Comparison of ENCODE assay signal across 16 cellular contexts in genomic region chr9:134783699-134784039, GRCh38.
A peak's percentile ranks its signal among the peaks of the same experiment; 100 is the strongest.
DNase-seq lines count a peak whose midpoint lies in the region; ATAC-seq and TF ChIP-seq lines count a peak whose summit lies in the region.
"Had no signal": no experiment of that assay in that cellular context is flagged by ENCODE, and none has a peak within 500 bp of the region (broad histone marks: within the 10 kb centered on the region; RNA-seq: fewer than 3 reads in every experiment).

No MANE protein-coding gene starts in this region.

- ATAC-seq in psoas muscle (peak in 2 of 4 donors; percentile 25 to 50), HG02610 (IDR thresholded peaks at IDR 0.05; ENCODE audit: unreplicated experiment) (no peak)
- ATAC-seq: activated T-cell treated with anti-CD3 and anti-CD28 coated beads, Interleukin-2, amount 50 U/mL, for 4 hours; Panc1 had no signal

- H4K20me1 ChIP-seq in BLaER1: peaks cover 71% of the 10 kb centered on the region

- peaks cover 68% of the 10 kb centered on the region for H3K4me1 ChIP-seq in BLaER1
- H3K4me1 ChIP-seq in NT2/D1 (ENCODE audit: insufficient read depth, insufficient read length): peaks cover 24% of the 10 kb centered on the region
- H3K4me1 ChIP-seq in psoas muscle: no peaks in the 10 kb centered on the region

- H3K9ac ChIP-seq in BLaER1 (no peak overlapping the region; the same call in 1 of the 2 replicates), NT2/D1 (ENCODE audit: insufficient read length, low read depth) (peak overlapping the region; percentile 42)

- no peak overlapping the region for H3K4me3 ChIP-seq in BLaER1
- no peak overlapping the region for H3K4me3 ChIP-seq in NT2/D1 (ENCODE audit: insufficient read length, low read depth)
- H3K4me3 ChIP-seq in fibroblast of pulmonary artery (replicated peaks; ENCODE audit: low read depth, low read length): no peak overlapping the region
- no peak overlapping the region for H3K4me3 ChIP-seq in psoas muscle

- H3K27ac ChIP-seq in BLaER1 (no peak overlapping the region), psoas muscle (no peak overlapping the region)

- H3K9me3 ChIP-seq in BLaER1: no peaks in the 10 kb centered on the region
- no peaks in the 10 kb centered on the region for H3K9me3 ChIP-seq in NT2/D1 (ENCODE audit: insufficient read depth, low read length)
- H3K9me3 ChIP-seq in psoas muscle: no peaks in the 10 kb centered on the region

- DNase-seq in NT2/D1 (ENCODE audit: low read depth, low spot score) (no peak), fibroblast of pulmonary artery (ENCODE audit: low read depth) (peak; percentile 40), psoas muscle (peak; percentile 61 to 77), NCI-H1092 treated with DMSO at 0.1 percent for 48 hours (lab: John Stamatoyannopoulos, UW) (no peak), RKO (ENCODE audit: low spot score) (no peak)
- DNase-seq in stimulated activated CD4-positive, alpha-beta T cell treated with anti-CD3 and anti-CD28 coated beads, Interleukin-2, amount 100 ng/mL, for 48 hours: no peak
- DNase-seq: activated CD4-positive, alpha-beta T cell treated with anti-CD3 and anti-CD28 coated beads, Interleukin-2, amount 50 U/mL, for 4 hours; activated T-cell treated with anti-CD3 and anti-CD28 coated beads, Interleukin-2, amount 50 U/mL, for 4 hours; GDM1; GOT3; naive B cell; NCI-H1930; NCI-H510A treated with DMSO at 0.1 percent for 48 hours had no signal

- TF ChIP-seq CTCF in fibroblast of pulmonary artery (IDR thresholded peaks at IDR 0.05; ENCODE audit: low read length, missing control alignments) (no peak), psoas muscle (IDR thresholded peaks at IDR 0.05) (no peak)

- intact Hi-C loops in psoas muscle (cut with DNase I): loop anchor here in 1 of 2 donors (10.0 kb wide), 1 partner anchor 201 kb away; no protein-coding TSS in a partner anchor

- H3K27me3 ChIP-seq in BLaER1 (peaks cover 5% of the 10 kb centered on the region; the same call in 1 of the 2 replicates), NT2/D1 (ENCODE audit: insufficient read depth, insufficient read length) (no peaks in the 10 kb centered on the region), psoas muscle (ENCODE audit: insufficient read depth in 3 of 3, low read length in 2 of 3) (peaks cover 0 to 26% (median 15%) of the 10 kb centered on the region in 3 donors)

- 54 to 80% (median 74%) methylated on average over 12 of the region's 12 CpGs for WGBS in psoas muscle, 3 donors

- H3K36me3 ChIP-seq in BLaER1: peaks cover 59% of the 10 kb centered on the region
- peaks cover 81% of the 10 kb centered on the region for H3K36me3 ChIP-seq in NT2/D1 (ENCODE audit: insufficient read depth, insufficient read length, low read length)
- no peaks in the 10 kb centered on the region for H3K36me3 ChIP-seq in psoas muscle (ENCODE audit: insufficient read depth in 1 of 2, low read depth in 1 of 2)

- peak overlapping the region; percentile 81 for H3K4me2 ChIP-seq in BLaER1

Comparison
In these comparisons a context has a peak if more than half of its experiments do, and no peak if none do; other contexts are left out.
1. DNase-seq: peak in fibroblast of pulmonary artery (single experiment) and psoas muscle (2 of 2); none in NT2/D1 (single experiment), NCI-H1092 treated with DMSO at 0.1 percent for 48 hours (single experiment), RKO (single experiment) and stimulated activated CD4-positive, alpha-beta T cell treated with anti-CD3 and anti-CD28 coated beads, Interleukin-2, amount 100 ng/mL, for 48 hours (0 of 2).